Comparison of ENCODE assay signal across 17 cellular contexts in genomic region chr7:3591150-3591549, GRCh38.
DNase-seq lines count a peak whose midpoint lies in the region; ATAC-seq and TF ChIP-seq lines count a peak whose summit lies in the region.
"Had no signal": no experiment of that assay in that cellular context is flagged by ENCODE, and none has a peak within 500 bp of the region (broad histone marks: within the 10 kb centered on the region; RNA-seq: fewer than 3 reads in every experiment).

No MANE protein-coding gene starts in this region.

- H3K9me3 ChIP-seq in ectodermal cell (ENCODE audit: control insufficient read depth, low read length): no peaks in the 10 kb centered on the region
- no peaks in the 10 kb centered on the region for H3K9me3 ChIP-seq in adrenal gland (replicated peaks in 1 of 3)
- H3K9me3 ChIP-seq: A549, BE2C, HAP-1 had no signal

- peaks cover 3% of the 10 kb centered on the region for H3K27me3 Mint-ChIP-seq in nephron progenitor cell (ENCODE audit: low read depth, poor library complexity)

- intact Hi-C loops in adrenal gland (cut with DNase I) (no loop called here), left cardiac atrium (cut with DNase I) (no loop called here)

- peaks cover 19% of the 10 kb centered on the region for H3K4me1 Mint-ChIP-seq in nephron progenitor cell
- H3K4me1 Mint-ChIP-seq: CD14-positive monocyte had no signal

- no peak for ATAC-seq in left cardiac atrium
- ATAC-seq: A549; CD8-positive, alpha-beta T cell; HepG2 had no signal

- no peaks in the 10 kb centered on the region for H3K36me3 ChIP-seq in ectodermal cell (ENCODE audit: control insufficient read depth, insufficient read depth, low read length)
- H3K36me3 ChIP-seq in adrenal gland (replicated peaks in 1 of 2): no peaks in the 10 kb centered on the region
- H3K36me3 ChIP-seq: BE2C, HAP-1 had no signal

- H3K27ac Mint-ChIP-seq in nephron progenitor cell: peak overlapping the region; percentile 64
- H3K27ac Mint-ChIP-seq: CD14-positive monocyte; CD8-positive, alpha-beta T cell; HFFc6 had no signal

- TF ChIP-seq CTCF in nephron progenitor cell (IDR thresholded peaks at IDR 0.05) (no peak), adrenal gland (IDR thresholded peaks at IDR 0.05) (no peak)

- H3K27me3 ChIP-seq in ectodermal cell (ENCODE audit: control insufficient read depth, insufficient read depth, low read length, poor library complexity, severe bottlenecking) (no peaks in the 10 kb centered on the region), adrenal gland (no peaks in the 10 kb centered on the region)
- H3K27me3 ChIP-seq: BE2C had no signal

- TF ChIP-seq POLR2A in adrenal gland (IDR thresholded peaks at IDR 0.05): no peak

- peak overlapping the region; percentile 28 for H3K27ac ChIP-seq in ectodermal cell (ENCODE audit: insufficient read depth, low read depth, low read length, poor library complexity, severe bottlenecking)
- no peak overlapping the region for H3K27ac ChIP-seq in adrenal gland
- H3K27ac ChIP-seq: A549 had no signal

- WGBS in ectodermal cell, 2 experiments: 21 to 53% methylated on average over 2 to 3 of the region's 3 CpGs
- WGBS in adrenal gland, 4 donors: 44 to 68% (median 62%) methylated on average over 3 of the region's 3 CpGs

- H3K4me3 ChIP-seq in ectodermal cell (ENCODE audit: insufficient read depth, low read depth, low read length) (no peak overlapping the region), adrenal gland (no peak overlapping the region)
- H3K4me3 ChIP-seq: A549, HAP-1 had no signal

- no peak overlapping the region for H3K4me3 Mint-ChIP-seq in nephron progenitor cell
- H3K4me3 Mint-ChIP-seq: CD14-positive monocyte; CD8-positive, alpha-beta T cell; HFFc6 had no signal

- H3K36me3 Mint-ChIP-seq in nephron progenitor cell (ENCODE audit: low read depth): no peaks in the 10 kb centered on the region
- H3K36me3 Mint-ChIP-seq: CD14-positive monocyte; CD8-positive, alpha-beta T cell had no signal

- no peaks in the 10 kb centered on the region for H3K9me3 Mint-ChIP-seq in nephron progenitor cell
- H3K9me3 Mint-ChIP-seq: CD8-positive, alpha-beta T cell had no signal

- peaks cover 24% of the 10 kb centered on the region for H3K4me1 ChIP-seq in ectodermal cell (ENCODE audit: control insufficient read depth, insufficient read depth, low read length)
- no peaks in the 10 kb centered on the region for H3K4me1 ChIP-seq in adrenal gland (replicated peaks in 1 of 2)
- H3K4me1 ChIP-seq: A549, BE2C, HAP-1 had no signal

- DNase-seq in NCI-H69 (lab: John Stamatoyannopoulos, UW) (peak; percentile 63), nephron progenitor cell (no peak), adrenal gland (no peak), KG1 (lab: John Stamatoyannopoulos, UW) (no peak), left cardiac atrium (no peak)
- DNase-seq: BE2C; CD8-positive, alpha-beta T cell; COR-L47; DMS153; DND-41; GDM1; HFFc6 had no signal
